ENCODE assay signal across 8 cellular contexts in the genomic region with DNA sequence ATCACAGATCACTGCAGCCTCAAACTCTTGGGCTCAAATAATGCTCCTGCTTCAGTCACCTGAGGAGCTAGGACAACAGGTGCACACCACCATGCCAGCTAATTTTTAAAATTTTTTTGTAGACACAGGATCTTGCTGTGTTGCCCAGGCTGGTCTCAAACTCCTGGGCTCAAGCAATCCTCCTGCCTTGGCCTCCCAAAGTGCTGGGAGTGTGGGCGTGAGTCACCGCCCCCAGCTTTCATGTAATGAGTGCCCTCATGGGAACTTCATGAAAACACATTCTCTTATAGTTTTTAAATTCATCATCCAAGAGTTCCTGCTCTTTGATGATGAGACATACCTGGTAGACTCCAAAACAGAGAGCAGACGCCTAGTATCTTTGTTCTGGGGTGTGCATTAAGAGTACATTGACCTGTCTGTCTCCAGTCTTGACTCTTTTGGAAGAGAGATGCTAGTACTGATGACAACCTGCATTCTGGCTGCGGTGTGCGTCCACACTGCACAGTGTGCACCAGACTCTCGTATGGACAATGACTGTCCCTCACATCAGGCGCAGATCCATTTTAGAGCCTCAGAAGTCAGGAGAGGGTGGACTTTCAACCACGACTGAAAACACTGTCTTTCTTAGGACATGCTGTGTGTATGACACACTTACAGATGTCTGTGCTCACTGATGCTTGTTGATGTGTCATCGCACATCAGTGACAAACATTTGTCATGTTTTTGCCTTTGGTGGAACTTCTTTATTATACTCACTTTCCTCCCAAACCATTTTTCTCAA. TPM values are rescaled to one million over a fixed set of nuclear protein-coding genes. Genes with fewer than 3 reads are reported as not detected.
DNase-seq lines count a peak whose midpoint lies in the region; ATAC-seq and TF ChIP-seq lines count a peak whose summit lies in the region.

No MANE protein-coding gene starts in this region.

- H3K4me3 ChIP-seq in esophagus squamous epithelium (peak overlapping the region in 3 of 4 donors; percentile 42 to 59 (median 59)), thoracic aorta (peak overlapping the region; percentile 70)

- ATAC-seq in thoracic aorta (ENCODE audit: insufficient number of reproducible peaks, low FRiP score, low read depth) (no peak), foreskin keratinocyte (no peak)

- TF ChIP-seq POLR2A in esophagus squamous epithelium (IDR thresholded peaks at IDR 0.05): no peak

- intact Hi-C loops in esophagus squamous epithelium (cut with DNase I): no loop called here

- no peaks in the 10 kb centered on the region for H3K9me3 ChIP-seq in esophagus squamous epithelium
- H3K9me3 ChIP-seq in thoracic aorta: no peaks in the 10 kb centered on the region

- H3K27ac ChIP-seq in esophagus squamous epithelium: peak overlapping the region in 3 of 4 donors; percentile 7 to 87 (median 80)
- no peak overlapping the region for H3K27ac ChIP-seq in thoracic aorta
- no peak overlapping the region for H3K27ac ChIP-seq in foreskin keratinocyte

- TF ChIP-seq CTCF in esophagus squamous epithelium (IDR thresholded peaks at IDR 0.05): no peak
- TF ChIP-seq CTCF in thoracic aorta (IDR thresholded peaks at IDR 0.05): no peak
- no peak for TF ChIP-seq CTCF in foreskin keratinocyte (conservative IDR thresholded peaks at IDR 0.05)

- DNase-seq in activated T-cell treated with anti-CD3 and anti-CD28 coated beads for 24 hours (ENCODE audit: low read depth): peak; percentile 33
- no peak for DNase-seq in activated T-cell treated with anti-CD3 and anti-CD28 coated beads for 4 hours
- peak; percentile 43 for DNase-seq in activated CD4-positive, alpha-beta T cell treated with anti-CD3 and anti-CD28 coated beads, Interleukin-2, amount 50 U/mL, for 1 hour
- no peak for DNase-seq in esophagus squamous epithelium (lab: John Stamatoyannopoulos, UW)
- no peak for DNase-seq in thoracic aorta (ENCODE audit: low spot score)
- DNase-seq in foreskin keratinocyte: no peak
- no peak for DNase-seq in NCI-H446 treated with DMSO at 0.1 percent for 48 hours (lab: John Stamatoyannopoulos, UW)
- no peak for DNase-seq in dedifferentiated amniotic fluid mesenchymal stem cell (ENCODE audit: extremely low spot score)

- H3K36me3 ChIP-seq in esophagus squamous epithelium (no peaks in the 10 kb centered on the region), thoracic aorta (no peaks in the 10 kb centered on the region)

- 51 to 73% methylated on average over 7 to 9 of the region's 9 CpGs for WGBS in esophagus squamous epithelium, 2 donors

- H3K27me3 ChIP-seq in esophagus squamous epithelium (peaks cover 0 to 26% (median 0%) of the 10 kb centered on the region in 4 donors), thoracic aorta (replicated peaks; ENCODE audit: insufficient read depth) (no peaks in the 10 kb centered on the region), foreskin keratinocyte (peaks cover 34% of the 10 kb centered on the region)

- H3K4me1 ChIP-seq in esophagus squamous epithelium (peaks cover 0 to 35% (median 11%) of the 10 kb centered on the region in 3 donors), thoracic aorta (ENCODE audit: control insufficient read depth in 1 of 2, low read depth in 2 of 2) (peaks cover 0 to 9% of the 10 kb centered on the region in 2 donors), foreskin keratinocyte (no peaks in the 10 kb centered on the region)

RNA-seq across cellular contexts. Expression of gene NRROS, which starts 2.0 kb away (rescaled TPM):
- total RNA-seq in esophagus squamous epithelium (1 to 10 TPM in 1 of 4 donors, under 1 TPM in 2, not detected in 1; 0.18 to 4.8 (median 0.70) TPM), thoracic aorta (10 to 100 TPM in 1 of 2 donors, 1 to 10 TPM in 1; 4.7 to 17.9 TPM), foreskin keratinocyte (0.03 and 0.11 TPM in 2 replicates)
- 0.12 and 0.19 TPM in 2 replicates for polyA plus RNA-seq in foreskin keratinocyte

Comparison
In these comparisons a context has a peak if more than half of its experiments do, and no peak if none do; other contexts are left out.
1. DNase-seq: peak in activated T-cell treated with anti-CD3 and anti-CD28 coated beads for 24 hours (single experiment) and activated CD4-positive, alpha-beta T cell treated with anti-CD3 and anti-CD28 coated beads, Interleukin-2, amount 50 U/mL, for 1 hour (single experiment); none in activated T-cell treated with anti-CD3 and anti-CD28 coated beads for 4 hours (single experiment), esophagus squamous epithelium (single experiment), thoracic aorta (single experiment), foreskin keratinocyte (0 of 2), NCI-H446 treated with DMSO at 0.1 percent for 48 hours (single experiment) and dedifferentiated amniotic fluid mesenchymal stem cell (single experiment).
2. H3K27ac ChIP-seq: peak in esophagus squamous epithelium (3 of 4); none in thoracic aorta (0 of 2) and foreskin keratinocyte (single experiment).